ENCODE assay signal across 7 cellular contexts in the genomic region with DNA sequence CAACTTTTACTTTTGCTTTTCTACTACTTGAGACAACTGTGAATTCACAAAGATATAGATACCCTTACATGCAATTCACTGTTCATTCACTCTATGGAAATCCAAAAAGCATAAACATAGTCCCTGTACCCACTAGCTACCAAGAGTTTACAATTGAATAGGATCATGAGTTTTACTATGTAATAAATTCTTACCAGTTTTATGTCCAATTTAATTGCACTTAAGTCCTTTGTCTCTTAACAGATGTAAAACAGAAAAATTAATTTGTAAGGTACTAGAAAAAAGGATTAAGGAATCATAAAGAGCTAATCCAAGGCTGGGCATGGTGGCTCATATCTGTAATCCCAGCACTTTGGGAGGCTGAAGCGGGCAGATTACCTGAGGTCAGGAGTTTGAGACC.
"Had no signal": no experiment of that assay in that cellular context is flagged by ENCODE, and none has a peak within 500 bp of the region (broad histone marks: within the 10 kb centered on the region; RNA-seq: fewer than 3 reads in every experiment).

No MANE protein-coding gene starts in this region.

- H2AFZ ChIP-seq: GM23248 had no signal

- ATAC-seq: HCT116, K562 had no signal

- H3K9me3 ChIP-seq: HAP-1 had no signal

- H3K27ac ChIP-seq: GM23248 had no signal

- H3K4me3 ChIP-seq: GM23248, HAP-1, K562 had no signal

- H3K9ac ChIP-seq: GM23248 had no signal

- DNase-seq: GOT3, H7, KG1 had no signal

- H3K36me3 ChIP-seq: HAP-1 had no signal

- H3K4me1 ChIP-seq: HAP-1 had no signal
